Comparison of ENCODE assay signal across 9 cellular contexts in the genomic region with DNA sequence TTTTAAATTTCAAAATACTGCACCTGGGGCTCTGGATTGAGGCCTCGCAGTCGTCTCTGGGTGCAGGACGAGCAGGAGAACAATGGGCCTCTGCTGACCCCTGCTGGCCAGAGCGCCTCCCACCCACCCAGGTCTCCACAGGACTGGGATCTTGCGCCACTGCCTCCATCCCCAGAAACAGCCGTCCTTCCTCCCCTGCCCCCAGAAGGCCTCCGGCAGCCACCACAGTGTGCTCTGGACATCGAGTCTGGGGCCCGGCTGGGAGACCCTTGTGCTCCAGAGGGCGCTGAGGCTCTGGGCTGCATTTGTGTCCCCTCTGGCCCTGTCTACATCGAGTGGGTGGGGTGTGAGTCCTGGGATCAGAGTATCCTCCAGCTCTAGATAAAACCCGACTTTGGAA. TPM values are rescaled to one million over a fixed set of nuclear protein-coding genes. Genes with fewer than 3 reads are reported as not detected.
A peak's percentile ranks its signal among the peaks of the same experiment; 100 is the strongest.
DNase-seq lines count a peak whose midpoint lies in the region; ATAC-seq and TF ChIP-seq lines count a peak whose summit lies in the region.
"Had no signal": no experiment of that assay in that cellular context is flagged by ENCODE, and none has a peak within 500 bp of the region (broad histone marks: within the 10 kb centered on the region; RNA-seq: fewer than 3 reads in every experiment).

No MANE protein-coding gene starts in this region.

- H4K20me1 ChIP-seq in OCI-LY3 (ENCODE audit: insufficient read depth, low read length) = no peaks in the 10 kb centered on the region

- no peaks in the 10 kb centered on the region for H3K4me1 ChIP-seq in OCI-LY3 (ENCODE audit: low read length)
- H3K4me1 ChIP-seq in esophagus muscularis mucosa = peaks cover 0 to 6% (median 5%) of the 10 kb centered on the region in 4 donors

- H3K27me3 ChIP-seq in OCI-LY3 (ENCODE audit: low read depth, low read length) = no peaks in the 10 kb centered on the region
- no peaks in the 10 kb centered on the region for H3K27me3 ChIP-seq in esophagus muscularis mucosa

- peak; percentile 86 for TF ChIP-seq CTCF in OCI-LY3 (IDR thresholded peaks at IDR 0.05; ENCODE audit: low read depth, low read length)
- TF ChIP-seq CTCF in esophagus muscularis mucosa (IDR thresholded peaks at IDR 0.05) = peak; percentile 87 to 95 (median 88)

- ATAC-seq in HG03439 (IDR thresholded peaks at IDR 0.05; ENCODE audit: unreplicated experiment) = peak; percentile 49
- peak; percentile 87 to 95 for ATAC-seq in naive thymus-derived CD8-positive, alpha-beta T cell
- no peak for ATAC-seq in GM18517 (IDR thresholded peaks at IDR 0.05; ENCODE audit: unreplicated experiment)

- H3K4me3 Mint-ChIP-seq in naive thymus-derived CD8-positive, alpha-beta T cell = no peak overlapping the region
- H3K4me3 Mint-ChIP-seq: activated naive CD8-positive, alpha-beta T cell had no signal

- H3K36me3 ChIP-seq in OCI-LY3 (replicated peaks; ENCODE audit: low read depth, low read length) (no peaks in the 10 kb centered on the region), esophagus muscularis mucosa (no peaks in the 10 kb centered on the region)

- H3K79me2 ChIP-seq in OCI-LY3 (ENCODE audit: low read length) = no peaks in the 10 kb centered on the region

- TF ChIP-seq EP300 in esophagus muscularis mucosa (IDR thresholded peaks at IDR 0.05) = no peak

- no peak for TF ChIP-seq POLR2A in esophagus muscularis mucosa (IDR thresholded peaks at IDR 0.05; ENCODE audit: low read depth)

- H3K27me3 Mint-ChIP-seq in naive thymus-derived CD8-positive, alpha-beta T cell = no peaks in the 10 kb centered on the region

- no peaks in the 10 kb centered on the region for H3K9me3 Mint-ChIP-seq in naive thymus-derived CD8-positive, alpha-beta T cell

- peak overlapping the region; percentile 43 for H3K4me2 ChIP-seq in OCI-LY3 (ENCODE audit: low read length)

- no peaks in the 10 kb centered on the region for H3K36me3 Mint-ChIP-seq in naive thymus-derived CD8-positive, alpha-beta T cell
- H3K36me3 Mint-ChIP-seq: activated naive CD8-positive, alpha-beta T cell had no signal

- H3K4me3 ChIP-seq in OCI-LY3 (ENCODE audit: low read length) (no peak overlapping the region), esophagus muscularis mucosa (no peak overlapping the region)

- peak overlapping the region; percentile 69; the same call in 1 of the 2 replicates for H2AFZ ChIP-seq in OCI-LY3 (ENCODE audit: low read depth, low read length)

- H3K4me1 Mint-ChIP-seq in naive thymus-derived CD8-positive, alpha-beta T cell = peaks cover 0 to 1% (median under 1%) of the 10 kb centered on the region in 4 donors

- 13% methylated on average over 8 of the region's 12 CpGs for WGBS in esophagus muscularis mucosa

- H3K27ac Mint-ChIP-seq in naive thymus-derived CD8-positive, alpha-beta T cell = no peak overlapping the region
- H3K27ac Mint-ChIP-seq: activated naive CD8-positive, alpha-beta T cell had no signal

- H3K27ac ChIP-seq in OCI-LY3 (ENCODE audit: low read length) (no peak overlapping the region), esophagus muscularis mucosa (replicated peaks in 1 of 4) (no peak overlapping the region)

- DNase-seq in D341Med (ENCODE audit: low spot score) (peak; percentile 91), activated T-cell treated with anti-CD3 and anti-CD28 coated beads for 4 hours (peak; percentile 77), esophagus muscularis mucosa (ENCODE audit: extremely low spot score) (peak; percentile 96)
- peak; percentile 62 to 87 (median 76) for DNase-seq in naive thymus-derived CD8-positive, alpha-beta T cell
- DNase-seq in stimulated activated CD8-positive, alpha-beta memory T cell treated with anti-CD3 and anti-CD28 coated beads, Interleukin-7, amount 100 ng/mL, for 48 hours (ENCODE audit: extremely low read depth in 1 of 2, low read depth in 1 of 2) = peak; percentile 56 to 75

- intact Hi-C loops in esophagus muscularis mucosa (cut with DNase I) = loop anchor here (5.0 kb wide), 3 partner anchors 64 to 284 kb away; no protein-coding TSS in a partner anchor

- no peak overlapping the region for H3K9ac ChIP-seq in OCI-LY3 (ENCODE audit: low read length)

- no peaks in the 10 kb centered on the region for H3K9me3 ChIP-seq in OCI-LY3 (ENCODE audit: insufficient read depth, low read length)
- no peaks in the 10 kb centered on the region for H3K9me3 ChIP-seq in esophagus muscularis mucosa

- POLR2A ChIA-PET in naive thymus-derived CD8-positive, alpha-beta T cell (lab: Charles Lee) = interaction anchor here (0.7 kb wide), 1 partner anchor 1021 kb away, joined by 3 read pairs; no protein-coding TSS in a partner anchor

RNA-seq across cellular contexts. Expression of a gene that starts 6.7 kb away (rescaled TPM):
- 1 to 10 TPM in 3 of 4 donors, under 1 TPM in 1; 0.33 to 2.5 (median 1.8) TPM for total RNA-seq in esophagus muscularis mucosa
- total RNA-seq in naive thymus-derived CD8-positive, alpha-beta T cell = not detected
- under 1 TPM in 2 of 3 donors, not detected in 1; 0.05 to 0.11 TPM for polyA plus RNA-seq in naive thymus-derived CD8-positive, alpha-beta T cell

RNA-seq across cellular contexts. Expression of a gene that starts 23.3 kb away (rescaled TPM):
- 10 to 100 TPM; 11.8 to 23.5 (median 15.8) TPM for total RNA-seq in esophagus muscularis mucosa
- total RNA-seq in naive thymus-derived CD8-positive, alpha-beta T cell = 10 to 100 TPM; 51.4 to 55.1 TPM
- 10 to 100 TPM in 1 of 3 donors, 1 to 10 TPM in 2; 7.9 to 15.6 (median 9.1) TPM for polyA plus RNA-seq in naive thymus-derived CD8-positive, alpha-beta T cell

RNA-seq across cellular contexts. Expression of a gene that starts 58.4 kb away (rescaled TPM):
- 10 to 100 TPM; 34.7 to 52.7 (median 42.7) TPM for total RNA-seq in esophagus muscularis mucosa
- total RNA-seq in naive thymus-derived CD8-positive, alpha-beta T cell = 10 to 100 TPM; 45.3 to 49.7 TPM
- 100 to 1,000 TPM in 2 of 3 donors, 10 to 100 TPM in 1; 98.8 to 117 (median 107) TPM for polyA plus RNA-seq in naive thymus-derived CD8-positive, alpha-beta T cell
